ENCODE assay signal across 8 cellular contexts in genomic region chr12:31251707-31252611, GRCh38.
A peak's percentile ranks its signal among the peaks of the same experiment; 100 is the strongest.
DNase-seq lines count a peak whose midpoint lies in the region; ATAC-seq and TF ChIP-seq lines count a peak whose summit lies in the region.
"Not testable (repeated sequence)": the region's sequence is repeated elsewhere in the genome, so short reads cannot be mapped to it uniquely, and the experiment has no call there.

No MANE protein-coding gene starts in this region.

- peak; percentile 8 for DNase-seq in AG10803 (ENCODE audit: low read depth)
- not testable (repeated sequence) for DNase-seq in GM10266 (ENCODE audit: extremely low spot score); endothelial cell (ENCODE audit: low spot score); mesenchymal stem cell
- peak; percentile 28 for DNase-seq in NCI-H1694 treated with DMSO at 0.1 percent for 48 hours (lab: John Stamatoyannopoulos, UW)
- peak in 1 of 2 donors; percentile 54 for DNase-seq in stimulated activated effector memory CD8-positive, alpha-beta T cell treated with anti-CD3 and anti-CD28 coated beads, Interleukin-12 subunit alpha, Interleukin-12 subunit beta, amount 100 ng/mL, for 72 hours (ENCODE audit: low spot score in 2 of 2)

- peaks cover 19% of the 10 kb centered on the region for H3K27me3 Mint-ChIP-seq in T-helper 1 cell treated with Interleukin-12 subunit alpha and Interleukin-12 subunit beta and Interleukin-4 antibody, amounts not matched to agents 30 μg/mL and 1 μg/mL, for 36 hours (ENCODE audit: low read depth)
- not testable (repeated sequence) for H3K27me3 Mint-ChIP-seq in activated naive CD4-positive, alpha-beta T cell treated with anti-CD3 and anti-CD28 coated beads, Interleukin-2, amount 50 U/mL, for 24 hours; endothelial cell (ENCODE audit: unreplicated experiment)

- H3K23ac ChIP-seq in mesenchymal stem cell (ENCODE audit: low read length in 2 of 2), result not testable (repeated sequence)

- H2BK120ac ChIP-seq in mesenchymal stem cell (ENCODE audit: low read depth, low read length), result not testable (repeated sequence)

- H3K4me2 ChIP-seq in mesenchymal stem cell (ENCODE audit: low read length, poor library complexity, severe bottlenecking), result not testable (repeated sequence)

- H3K4me1 Mint-ChIP-seq in T-helper 1 cell treated with Interleukin-12 subunit alpha and Interleukin-12 subunit beta and Interleukin-4 antibody, amounts not matched to agents 30 μg/mL and 1 μg/mL, for 36 hours (ENCODE audit: low read depth); activated naive CD4-positive, alpha-beta T cell treated with anti-CD3 and anti-CD28 coated beads, Interleukin-2, amount 50 U/mL, for 24 hours; endothelial cell (ENCODE audit: unreplicated experiment); stimulated activated effector memory CD8-positive, alpha-beta T cell treated with anti-CD3 and anti-CD28 coated beads, Interleukin-12 subunit alpha, Interleukin-12 subunit beta, amount 100 ng/mL, for 72 hours: not testable (repeated sequence)

- not testable (repeated sequence) for H3K9me3 Mint-ChIP-seq in T-helper 1 cell treated with Interleukin-12 subunit alpha and Interleukin-12 subunit beta and Interleukin-4 antibody, amounts not matched to agents 30 μg/mL and 1 μg/mL, for 36 hours; activated naive CD4-positive, alpha-beta T cell treated with anti-CD3 and anti-CD28 coated beads, Interleukin-2, amount 50 U/mL, for 24 hours; endothelial cell (ENCODE audit: unreplicated experiment); stimulated activated effector memory CD8-positive, alpha-beta T cell treated with anti-CD3 and anti-CD28 coated beads, Interleukin-12 subunit alpha, Interleukin-12 subunit beta, amount 100 ng/mL, for 72 hours

- H3K36me3 ChIP-seq in mesenchymal stem cell (ENCODE audit: control insufficient read depth in 1 of 2, insufficient read depth in 2 of 2, low read depth in 1 of 2, low read length in 2 of 2), result not testable (repeated sequence)

- H3K4me3 ChIP-seq in AG10803 (ENCODE audit: low read length), result peak overlapping the region; percentile 43
- not testable (repeated sequence) for H3K4me3 ChIP-seq in mesenchymal stem cell (ENCODE audit: insufficient read depth in 1 of 2, low read depth in 1 of 2, low read length in 2 of 2)

- TF ChIP-seq CTCF in AG10803 (conservative IDR thresholded peaks at IDR 0.05; ENCODE audit: low read length), result peak; percentile 50
- peak; percentile 39 for TF ChIP-seq CTCF in GM10266 (IDR thresholded peaks at IDR 0.05; ENCODE audit: control insufficient read depth, insufficient read depth, low read depth, missing control alignments)
- TF ChIP-seq CTCF in endothelial cell (IDR thresholded peaks at IDR 0.05; ENCODE audit: unreplicated experiment), result peak; percentile 66

- H3K9me3 ChIP-seq in mesenchymal stem cell (ENCODE audit: control insufficient read depth, low read length), result not testable (repeated sequence)

- not testable (repeated sequence) for H2BK5ac ChIP-seq in mesenchymal stem cell (ENCODE audit: low read depth, low read length, poor library complexity, severe bottlenecking)

- not testable (repeated sequence) for H2BK12ac ChIP-seq in mesenchymal stem cell (ENCODE audit: low read length in 2 of 2)

- H4K91ac ChIP-seq in mesenchymal stem cell (ENCODE audit: low read length), result not testable (repeated sequence)

- H2BK15ac ChIP-seq in mesenchymal stem cell (ENCODE audit: low read depth, poor library complexity, severe bottlenecking), result not testable (repeated sequence)

- not testable (repeated sequence) for H3K27ac ChIP-seq in mesenchymal stem cell (ENCODE audit: low read length, poor library complexity, severe bottlenecking)

- H3K9ac ChIP-seq in mesenchymal stem cell (ENCODE audit: low read length), result peak overlapping the region; percentile 51

- not testable (repeated sequence) for H3K14ac ChIP-seq in mesenchymal stem cell (ENCODE audit: low read length in 2 of 2)

- not testable (repeated sequence) for H4K8ac ChIP-seq in mesenchymal stem cell (ENCODE audit: low read length)

- ATAC-seq in stimulated activated effector memory CD8-positive, alpha-beta T cell treated with anti-CD3 and anti-CD28 coated beads, Interleukin-12 subunit alpha, Interleukin-12 subunit beta, amount 100 ng/mL, for 72 hours, result not testable (repeated sequence)

- H3K4me3 Mint-ChIP-seq in T-helper 1 cell treated with Interleukin-12 subunit alpha and Interleukin-12 subunit beta and Interleukin-4 antibody, amounts not matched to agents 30 μg/mL and 1 μg/mL, for 36 hours, result peak overlapping the region; percentile 85
- H3K4me3 Mint-ChIP-seq in activated naive CD4-positive, alpha-beta T cell treated with anti-CD3 and anti-CD28 coated beads, Interleukin-2, amount 50 U/mL, for 24 hours, result peak overlapping the region; percentile 69
- not testable (repeated sequence) for H3K4me3 Mint-ChIP-seq in endothelial cell (ENCODE audit: unreplicated experiment)
- H3K4me3 Mint-ChIP-seq in stimulated activated effector memory CD8-positive, alpha-beta T cell treated with anti-CD3 and anti-CD28 coated beads, Interleukin-12 subunit alpha, Interleukin-12 subunit beta, amount 100 ng/mL, for 72 hours, result peak overlapping the region; percentile 51

- H3K27me3 ChIP-seq in mesenchymal stem cell (ENCODE audit: control insufficient read depth in 1 of 2, insufficient read depth in 1 of 2, low read length in 2 of 2), result peaks cover 9 to 19% of the 10 kb centered on the region in 2 experiments

- H3K79me1 ChIP-seq in mesenchymal stem cell (replicated peaks; ENCODE audit: low read length, poor library complexity, severe bottlenecking), result not testable (repeated sequence)

- H3K36me3 Mint-ChIP-seq in T-helper 1 cell treated with Interleukin-12 subunit alpha and Interleukin-12 subunit beta and Interleukin-4 antibody, amounts not matched to agents 30 μg/mL and 1 μg/mL, for 36 hours (ENCODE audit: low read depth); activated naive CD4-positive, alpha-beta T cell treated with anti-CD3 and anti-CD28 coated beads, Interleukin-2, amount 50 U/mL, for 24 hours; endothelial cell (ENCODE audit: low read depth, unreplicated experiment); stimulated activated effector memory CD8-positive, alpha-beta T cell treated with anti-CD3 and anti-CD28 coated beads, Interleukin-12 subunit alpha, Interleukin-12 subunit beta, amount 100 ng/mL, for 72 hours: not testable (repeated sequence)

- not testable (repeated sequence) for H2AK5ac ChIP-seq in mesenchymal stem cell (ENCODE audit: low read length, severe bottlenecking)

- WGBS in mesenchymal stem cell, result 87% methylated on average over 30 of the region's 34 CpGs

- H3K27ac Mint-ChIP-seq in T-helper 1 cell treated with Interleukin-12 subunit alpha and Interleukin-12 subunit beta and Interleukin-4 antibody, amounts not matched to agents 30 μg/mL and 1 μg/mL, for 36 hours; activated naive CD4-positive, alpha-beta T cell treated with anti-CD3 and anti-CD28 coated beads, Interleukin-2, amount 50 U/mL, for 24 hours; endothelial cell (ENCODE audit: unreplicated experiment); stimulated activated effector memory CD8-positive, alpha-beta T cell treated with anti-CD3 and anti-CD28 coated beads, Interleukin-12 subunit alpha, Interleukin-12 subunit beta, amount 100 ng/mL, for 72 hours: not testable (repeated sequence)

- not testable (repeated sequence) for H3K4me1 ChIP-seq in mesenchymal stem cell (ENCODE audit: control insufficient read depth, insufficient read depth, low read depth, low read length)

- H2AFZ ChIP-seq in mesenchymal stem cell (ENCODE audit: low read depth, low read length), result not testable (repeated sequence)

- H3K4ac ChIP-seq in mesenchymal stem cell (ENCODE audit: low read depth in 1 of 2, low read length in 2 of 2), result not testable (repeated sequence)

- H3K18ac ChIP-seq in mesenchymal stem cell (ENCODE audit: low read depth in 1 of 2, low read length in 2 of 2), result not testable (repeated sequence)
